Comparison of ENCODE assay signal across 1 cellular context in the genomic region with DNA sequence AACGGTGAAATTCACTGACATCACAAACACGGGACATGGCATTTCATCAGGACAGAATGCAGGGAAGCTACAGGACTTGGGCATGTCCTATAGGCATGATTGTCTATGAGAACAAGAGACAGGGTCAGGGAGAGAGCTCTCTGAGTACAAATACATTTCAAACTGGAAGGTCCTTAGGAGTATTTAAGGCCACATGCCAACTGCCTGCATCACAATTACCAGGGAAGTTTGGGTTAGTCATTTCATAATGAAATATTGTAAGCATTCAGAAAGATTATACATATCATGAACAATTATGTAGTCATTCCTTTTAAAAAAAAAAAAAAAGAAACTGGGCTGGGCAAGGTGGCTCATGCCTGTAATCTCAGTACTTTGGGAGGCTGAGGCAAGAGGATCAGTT.
A peak's percentile ranks its signal among the peaks of the same experiment; 100 is the strongest.
TF ChIP-seq lines count a peak whose summit lies in the region.

No MANE protein-coding gene starts in this region.

TF ChIP-seq in IMR-90, 13 proteins besides CTCF, POLR2A, EP300 and RAD21:
- peak; percentile 69; the same call in 1 of the 2 replicates for TF ChIP-seq RFX5 (IDR thresholded peaks at IDR 0.05; ENCODE audit: low read depth, low read length)
- no peak for TF ChIP-seq CHD1 (IDR thresholded peaks at IDR 0.05; ENCODE audit: low read depth, low read length)
- TF ChIP-seq CEBPB (IDR thresholded peaks at IDR 0.05; ENCODE audit: low read depth, low read length), result no peak
- TF ChIP-seq MAFK (IDR thresholded peaks at IDR 0.05; ENCODE audit: low read depth, low read length), result no peak; the same call in 1 of the 2 replicates
- no peak for TF ChIP-seq BHLHE40 (IDR thresholded peaks at IDR 0.05; ENCODE audit: low read depth, low read length)
- TF ChIP-seq FOS (IDR thresholded peaks at IDR 0.05; ENCODE audit: low read depth, low read length), result peak; percentile 42; the same call in 1 of the 2 replicates
TF ChIP-seq in IMR-90: peak in this region for 2.
